ENCODE assay signal across 7 cellular contexts in the genomic region with DNA sequence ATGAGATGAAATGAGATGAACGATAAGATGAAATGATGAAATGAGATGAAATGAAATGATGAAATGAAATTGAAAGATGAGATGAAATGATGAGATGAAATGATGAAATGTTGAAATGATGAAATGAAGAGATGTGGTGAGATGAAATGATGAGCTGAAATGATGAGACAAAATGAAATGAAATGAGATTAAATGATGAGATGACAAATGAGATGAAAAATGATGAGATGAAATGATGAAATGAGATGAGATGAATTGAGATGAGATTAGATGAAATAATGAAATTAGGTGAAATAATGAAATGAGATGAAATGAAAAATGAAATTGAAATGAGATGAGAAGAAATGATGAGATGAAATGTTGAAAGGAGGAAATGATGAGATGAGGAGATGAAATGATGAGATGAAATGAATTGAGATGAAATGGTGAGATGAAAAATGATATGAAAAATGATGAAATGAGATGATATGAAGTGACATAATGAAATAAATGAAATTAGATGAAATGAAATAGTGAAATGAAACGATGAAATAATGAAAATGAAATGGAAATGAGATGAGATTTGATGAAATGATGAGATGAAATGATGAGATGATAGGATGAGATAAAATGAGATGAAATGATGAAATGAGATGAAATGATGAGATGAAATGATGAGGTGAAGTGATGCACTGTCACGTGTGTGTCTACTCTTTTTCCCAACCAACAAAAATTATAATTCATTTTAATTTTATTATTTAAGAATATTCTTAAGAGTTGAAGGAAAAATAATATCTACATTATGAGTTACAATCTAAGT. TPM values are rescaled to one million over a fixed set of nuclear protein-coding genes. Genes with fewer than 3 reads are reported as not detected.
"Had no signal": no experiment of that assay in that cellular context is flagged by ENCODE, and none has a peak within 500 bp of the region (broad histone marks: within the 10 kb centered on the region; RNA-seq: fewer than 3 reads in every experiment).

No MANE protein-coding gene starts in this region.

RNA-seq across cellular contexts. Expression of gene CCT8L2, which starts 58.0 kb away (rescaled TPM):
- total RNA-seq: GM23248, GM23338, H1, H4, H7, H9, HFFc6 had no signal
- polyA plus RNA-seq: GM23248, GM23338, H1 had no signal
